17 cellular contexts compared by ENCODE assay signal in genomic region chr9:106143781-106144180, GRCh38.
DNase-seq lines count a peak whose midpoint lies in the region; ATAC-seq, FAIRE-seq and TF ChIP-seq lines count a peak whose summit lies in the region.
"Had no signal": no experiment of that assay in that cellular context is flagged by ENCODE, and none has a peak within 500 bp of the region (broad histone marks: within the 10 kb centered on the region; RNA-seq: fewer than 3 reads in every experiment).

No MANE protein-coding gene starts in this region.

- H3K27me3 ChIP-seq in H1 (replicated peaks in 1 of 4; ENCODE audit: control insufficient read depth in 3 of 4, extremely low read depth in 1 of 4, insufficient read depth in 3 of 4, low read length in 3 of 4) = no peaks in the 10 kb centered on the region

- no peak overlapping the region for H2BK20ac ChIP-seq in H1 (ENCODE audit: low read length)

- 81% methylated on average over 2 of the region's 2 CpGs; no CpG with 5 or more reads in 1 of the 2 experiments for WGBS in H1 (ENCODE audit: extremely low coverage in 1 of 2, insufficient coverage in 1 of 2, insufficient read length in 1 of 2, insufficient replicate concordance in 2 of 2, low coverage in 1 of 2, low lambda C conversion rate in 2 of 2, missing lambda C conversion rate in 1 of 2), 2 experiments

- H3K4ac ChIP-seq in H1 (replicated peaks; ENCODE audit: insufficient read length, low read depth, low read length) = no peak overlapping the region

- no peaks in the 10 kb centered on the region for H4K20me1 ChIP-seq in H1 (replicated peaks in 1 of 2; ENCODE audit: control insufficient read depth in 1 of 2, insufficient read depth in 2 of 2, low read length in 2 of 2)

- no peak overlapping the region for H2BK5ac ChIP-seq in H1 (ENCODE audit: low read depth, low read length)

- no peak overlapping the region for H3K56ac ChIP-seq in H1 (replicated peaks; ENCODE audit: insufficient read length, low read depth, low read length)

- H2BK12ac ChIP-seq in H1 (ENCODE audit: low read depth, low read length) = no peak overlapping the region

- no peak for TF ChIP-seq RAD21 in H1 (IDR thresholded peaks at IDR 0.05 in 1 of 2, conservative IDR thresholded peaks at IDR 0.05 in 1 of 2; ENCODE audit: low read depth in 2 of 2, low read length in 2 of 2)

- no peak overlapping the region for H3K4me3 ChIP-seq in H1 (ENCODE audit: extremely low read depth in 1 of 4, insufficient read depth in 2 of 4, low read depth in 3 of 4, low read length in 4 of 4)
- H3K4me3 ChIP-seq: HAP-1 had no signal

- DNase-seq in H1 (ENCODE audit: low read depth in 1 of 2, low spot score in 2 of 2) (no peak), glutamatergic neuron (no peak), iPS-NIHi11 (ENCODE audit: low spot score) (peak; percentile 6), D341Med (ENCODE audit: low spot score) (no peak), COLO668 (lab: John Stamatoyannopoulos, UW; ENCODE audit: unreplicated experiment) (no peak), mucosa of gallbladder (ENCODE audit: low spot score) (no peak)
- DNase-seq: CD4-positive, CD25-positive, alpha-beta regulatory T cell; CD8-positive, alpha-beta T cell; DMS53; DMS79 treated with DMSO at 0.1 percent for 48 hours; GF-D8; HFFc6 had no signal

- no peak for FAIRE-seq in H1 (lab: Jason Lieb, UNC)
- FAIRE-seq: GM12891, GM18507 had no signal

- no peak overlapping the region for H3K4me3 Mint-ChIP-seq in glutamatergic neuron (ENCODE audit: unreplicated experiment)
- H3K4me3 Mint-ChIP-seq: CD4-positive, CD25-positive, alpha-beta regulatory T cell; CD8-positive, alpha-beta T cell; HFFc6 had no signal

- no peak overlapping the region for H3K14ac ChIP-seq in H1 (ENCODE audit: insufficient read length)

- H2BK120ac ChIP-seq in H1 (replicated peaks; ENCODE audit: low read depth, low read length) = no peak overlapping the region

- H4K91ac ChIP-seq in H1 (replicated peaks; ENCODE audit: insufficient read length, low read length) = no peak overlapping the region

- H3K18ac ChIP-seq in H1 (ENCODE audit: extremely low read depth, low read length) = no peak overlapping the region

- no peaks in the 10 kb centered on the region for H3K79me1 ChIP-seq in H1 (ENCODE audit: low read depth, low read length)

- no peaks in the 10 kb centered on the region for H3K79me2 ChIP-seq in H1 (ENCODE audit: control insufficient read depth in 1 of 2, insufficient read depth in 2 of 2, low read length in 2 of 2)

- TF ChIP-seq CTCF in H1 (IDR thresholded peaks at IDR 0.05; ENCODE audit: control extremely low read depth in 1 of 3, insufficient read depth in 1 of 3, low read depth in 1 of 3, low read length in 3 of 3) = peak in 1 of 3 experiments; percentile 21; a peak in 1 of 4 replicates
- TF ChIP-seq CTCF in glutamatergic neuron (IDR thresholded peaks at IDR 0.05; ENCODE audit: partially characterized antibody, unreplicated experiment) = peak; percentile 10

- no peaks in the 10 kb centered on the region for H3K4me1 Mint-ChIP-seq in glutamatergic neuron (ENCODE audit: low read depth, unreplicated experiment)
- H3K4me1 Mint-ChIP-seq: CD4-positive, CD25-positive, alpha-beta regulatory T cell had no signal

- no peaks in the 10 kb centered on the region for H3K9me3 Mint-ChIP-seq in glutamatergic neuron (ENCODE audit: unreplicated experiment)

- H3K27ac Mint-ChIP-seq in glutamatergic neuron (ENCODE audit: unreplicated experiment) = no peak overlapping the region
- H3K27ac Mint-ChIP-seq: CD4-positive, CD25-positive, alpha-beta regulatory T cell; CD8-positive, alpha-beta T cell; HFFc6 had no signal

- H2AK5ac ChIP-seq in H1 (ENCODE audit: low read depth, low read length) = no peak overlapping the region

- H3K27me3 Mint-ChIP-seq in glutamatergic neuron (ENCODE audit: unreplicated experiment) = no peaks in the 10 kb centered on the region
- H3K27me3 Mint-ChIP-seq: CD4-positive, CD25-positive, alpha-beta regulatory T cell had no signal

- no peak overlapping the region for H3K23ac ChIP-seq in H1 (ENCODE audit: insufficient read length)

- no peak overlapping the region for H2AFZ ChIP-seq in H1 (ENCODE audit: low read length)

- H3K9me3 ChIP-seq in H1 (ENCODE audit: insufficient read depth in 2 of 2, low read depth in 1 of 2, low read length in 1 of 2) = no peaks in the 10 kb centered on the region
- H3K9me3 ChIP-seq: HAP-1 had no signal

- POLR2A ChIA-PET in H1 (lab: Charles Lee; ENCODE audit: partially characterized antibody) = no interaction called here

- H3K36me3 ChIP-seq in H1 (ENCODE audit: control insufficient read depth in 2 of 4, insufficient read depth in 4 of 4, low read length in 3 of 4) = no peaks in the 10 kb centered on the region
- H3K36me3 ChIP-seq: HAP-1 had no signal

- no peak overlapping the region for H2BK15ac ChIP-seq in H1 (ENCODE audit: low read length)

- no peak for TF ChIP-seq EP300 in H1 (IDR thresholded peaks at IDR 0.05; ENCODE audit: borderline replicate concordance in 1 of 2, low read depth in 2 of 2, low read length in 2 of 2)

- no peak for TF ChIP-seq POLR2A in H1 (IDR thresholded peaks at IDR 0.05; ENCODE audit: control extremely low read depth in 1 of 2, low read depth in 2 of 2, low read length in 2 of 2)

- H3K23me2 ChIP-seq in H1 (ENCODE audit: low read depth, low read length) = no peaks in the 10 kb centered on the region

- H3K36me3 Mint-ChIP-seq in glutamatergic neuron (ENCODE audit: unreplicated experiment) = no peaks in the 10 kb centered on the region
- H3K36me3 Mint-ChIP-seq: CD4-positive, CD25-positive, alpha-beta regulatory T cell; CD8-positive, alpha-beta T cell had no signal

- H3K4me2 ChIP-seq in H1 (ENCODE audit: insufficient read depth in 1 of 2, low read depth in 2 of 2, low read length in 2 of 2) = no peak overlapping the region

- ATAC-seq in HG03571 (IDR thresholded peaks at IDR 0.05; ENCODE audit: unreplicated experiment) = no peak
- ATAC-seq: CD8-positive, alpha-beta T cell had no signal

- no peaks in the 10 kb centered on the region for H3K4me1 ChIP-seq in H1 (replicated peaks in 1 of 4; ENCODE audit: control insufficient read depth in 3 of 4, insufficient read depth in 4 of 4, low read length in 3 of 4)
- H3K4me1 ChIP-seq: HAP-1 had no signal

- H4K8ac ChIP-seq in H1 (ENCODE audit: extremely low read depth, insufficient read depth, low read length) = no peak overlapping the region

- H3K27ac ChIP-seq in H1 (ENCODE audit: low read depth, low read length) = no peak overlapping the region
- H3K27ac ChIP-seq: C4-2B had no signal

- CTCF ChIA-PET in H1 (lab: Charles Lee; ENCODE audit: partially characterized antibody) = interaction anchor here (0.5 to 2.4 kb wide), 10 partner anchors 12 to 711 kb away, joined by 3 to 14 read pairs (median 3); no protein-coding TSS in a partner anchor

- no peak overlapping the region for H3K9ac ChIP-seq in H1 (replicated peaks in 1 of 4; ENCODE audit: extremely low read depth in 1 of 4, low read depth in 3 of 4, low read length in 3 of 4)

- H4K5ac ChIP-seq in H1 (ENCODE audit: insufficient read length, low read depth, low read length) = no peak overlapping the region

TF ChIP-seq in H1, 55 proteins besides CTCF, POLR2A, EP300 and RAD21:
- TF ChIP-seq NANOG (IDR thresholded peaks at IDR 0.05; ENCODE audit: insufficient read depth, low read depth, low read length, poor library complexity, severe bottlenecking) (no peak), CHD1 (IDR thresholded peaks at IDR 0.05; ENCODE audit: low read depth, low read length) (no peak), SP1 (IDR thresholded peaks at IDR 0.05; ENCODE audit: low read depth, low read length) (no peak), TEAD4 (IDR thresholded peaks at IDR 0.05; ENCODE audit: low read depth, low read length) (peak; percentile 54; the same call in 1 of the 2 replicates)
